Comparison of ENCODE assay signal across 35 cellular contexts in the genomic region with DNA sequence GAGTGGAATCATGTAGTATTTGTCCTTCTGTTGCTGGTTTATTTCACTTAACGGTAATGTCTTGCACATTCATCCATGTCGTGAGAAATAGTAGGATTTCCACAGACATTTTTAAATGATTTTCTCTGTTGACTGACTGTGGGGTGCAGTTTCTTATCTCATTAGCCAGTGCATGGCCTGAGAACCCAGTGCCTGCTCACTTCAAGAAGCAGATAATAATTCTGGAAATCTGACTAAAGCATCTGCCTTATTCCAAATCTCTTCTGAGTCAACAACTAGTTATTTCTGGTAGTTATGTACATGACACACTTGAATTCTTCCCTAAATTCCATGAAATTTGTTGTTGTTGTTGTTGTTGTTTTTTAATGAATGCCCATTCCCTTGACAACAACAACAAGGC.
"Had no signal": no experiment of that assay in that cellular context is flagged by ENCODE, and none has a peak within 500 bp of the region (broad histone marks: within the 10 kb centered on the region; RNA-seq: fewer than 3 reads in every experiment).

No MANE protein-coding gene starts in this region.

- DNase-seq: Karpas-422, Kasumi-1, KG1, MG63, MM.1S, MV-4-11, NCI-H1048, NCI-H1092, NCI-H1092 treated with DMSO at 0.1 percent for 48 hours, NCI-H1105, NCI-H1105 treated with DMSO at 0.1 percent for 48 hours, NCI-H1417, NCI-H1417 treated with DMSO at 0.1 percent for 48 hours, NCI-H1436 treated with DMSO at 0.1 percent for 48 hours, NCI-H146, NCI-H1694, NCI-H1694 treated with DMSO at 0.1 percent for 48 hours, NCI-H187, NCI-H187 treated with DMSO at 0.1 percent for 48 hours, NCI-H1930, NCI-H2029, NCI-H2029 treated with DMSO at 0.1 percent for 48 hours, NCI-H2081, NCI-H2081 treated with DMSO at 0.1 percent for 48 hours, NCI-H2107, NCI-H2171, NCI-H2171 treated with DMSO at 0.1 percent for 48 hours, NCI-H2227 treated with DMSO at 0.1 percent for 48 hours, NCI-H226, NCI-H345, NCI-H446, NCI-H446 treated with DMSO at 0.1 percent for 48 hours, NCI-H510A, NCI-H510A treated with DMSO at 0.1 percent for 48 hours had no signal

- H3K4me3 ChIP-seq: MG63 had no signal

- H3K27ac ChIP-seq: KMS-11 had no signal

- H3K9me3 ChIP-seq: MG63 had no signal

- H3K36me3 ChIP-seq: MG63 had no signal

- H3K27me3 ChIP-seq: MG63 had no signal

- H3K4me2 ChIP-seq: KMS-11 had no signal

- H3K9ac ChIP-seq: KMS-11 had no signal
